ENCODE assay signal across 1 cellular context in the genomic region with DNA sequence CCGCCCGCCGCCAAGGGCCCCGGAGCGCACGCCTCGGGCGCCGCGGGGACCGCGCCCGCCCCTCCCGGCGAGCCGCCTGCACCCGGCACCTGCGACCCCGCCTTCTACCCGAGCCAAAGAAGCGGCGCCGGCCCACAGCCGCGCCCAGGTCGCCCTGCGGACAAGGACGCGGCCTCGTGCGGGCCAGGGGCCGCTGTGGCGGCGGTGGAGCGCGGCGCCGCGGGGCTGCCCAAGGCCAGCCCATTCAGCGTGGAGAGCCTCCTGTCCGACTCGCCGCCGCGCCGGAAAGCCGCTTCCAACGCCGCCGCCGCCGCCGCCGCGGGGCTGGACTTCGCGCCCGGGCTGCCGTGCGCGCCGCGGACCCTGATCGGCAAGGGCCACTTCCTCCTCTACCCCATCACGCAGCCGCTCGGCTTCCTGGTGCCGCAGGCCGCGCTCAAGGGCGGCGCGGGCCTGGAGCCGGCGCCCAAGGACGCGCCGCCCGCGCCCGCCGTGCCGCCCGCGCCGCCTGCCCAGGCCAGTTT.
TF ChIP-seq lines count a peak whose summit lies in the region.

No MANE protein-coding gene starts in this region.

TF ChIP-seq in HEK293, 187 proteins besides CTCF, POLR2A, EP300 and RAD21 (continued from another document):
- TF ChIP-seq, protein P1, sequence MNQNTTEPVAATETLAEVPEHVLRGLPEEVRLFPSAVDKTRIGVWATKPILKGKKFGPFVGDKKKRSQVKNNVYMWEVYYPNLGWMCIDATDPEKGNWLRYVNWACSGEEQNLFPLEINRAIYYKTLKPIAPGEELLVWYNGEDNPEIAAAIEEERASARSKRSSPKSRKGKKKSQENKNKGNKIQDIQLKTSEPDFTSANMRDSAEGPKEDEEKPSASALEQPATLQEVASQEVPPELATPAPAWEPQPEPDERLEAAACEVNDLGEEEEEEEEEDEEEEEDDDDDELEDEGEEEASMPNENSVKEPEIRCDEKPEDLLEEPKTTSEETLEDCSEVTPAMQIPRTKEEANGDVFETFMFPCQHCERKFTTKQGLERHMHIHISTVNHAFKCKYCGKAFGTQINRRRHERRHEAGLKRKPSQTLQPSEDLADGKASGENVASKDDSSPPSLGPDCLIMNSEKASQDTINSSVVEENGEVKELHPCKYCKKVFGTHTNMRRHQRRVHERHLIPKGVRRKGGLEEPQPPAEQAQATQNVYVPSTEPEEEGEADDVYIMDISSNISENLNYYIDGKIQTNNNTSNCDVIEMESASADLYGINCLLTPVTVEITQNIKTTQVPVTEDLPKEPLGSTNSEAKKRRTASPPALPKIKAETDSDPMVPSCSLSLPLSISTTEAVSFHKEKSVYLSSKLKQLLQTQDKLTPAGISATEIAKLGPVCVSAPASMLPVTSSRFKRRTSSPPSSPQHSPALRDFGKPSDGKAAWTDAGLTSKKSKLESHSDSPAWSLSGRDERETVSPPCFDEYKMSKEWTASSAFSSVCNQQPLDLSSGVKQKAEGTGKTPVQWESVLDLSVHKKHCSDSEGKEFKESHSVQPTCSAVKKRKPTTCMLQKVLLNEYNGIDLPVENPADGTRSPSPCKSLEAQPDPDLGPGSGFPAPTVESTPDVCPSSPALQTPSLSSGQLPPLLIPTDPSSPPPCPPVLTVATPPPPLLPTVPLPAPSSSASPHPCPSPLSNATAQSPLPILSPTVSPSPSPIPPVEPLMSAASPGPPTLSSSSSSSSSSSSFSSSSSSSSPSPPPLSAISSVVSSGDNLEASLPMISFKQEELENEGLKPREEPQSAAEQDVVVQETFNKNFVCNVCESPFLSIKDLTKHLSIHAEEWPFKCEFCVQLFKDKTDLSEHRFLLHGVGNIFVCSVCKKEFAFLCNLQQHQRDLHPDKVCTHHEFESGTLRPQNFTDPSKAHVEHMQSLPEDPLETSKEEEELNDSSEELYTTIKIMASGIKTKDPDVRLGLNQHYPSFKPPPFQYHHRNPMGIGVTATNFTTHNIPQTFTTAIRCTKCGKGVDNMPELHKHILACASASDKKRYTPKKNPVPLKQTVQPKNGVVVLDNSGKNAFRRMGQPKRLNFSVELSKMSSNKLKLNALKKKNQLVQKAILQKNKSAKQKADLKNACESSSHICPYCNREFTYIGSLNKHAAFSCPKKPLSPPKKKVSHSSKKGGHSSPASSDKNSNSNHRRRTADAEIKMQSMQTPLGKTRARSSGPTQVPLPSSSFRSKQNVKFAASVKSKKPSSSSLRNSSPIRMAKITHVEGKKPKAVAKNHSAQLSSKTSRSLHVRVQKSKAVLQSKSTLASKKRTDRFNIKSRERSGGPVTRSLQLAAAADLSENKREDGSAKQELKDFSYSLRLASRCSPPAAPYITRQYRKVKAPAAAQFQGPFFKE (tag by site-specific recombination; IDR thresholded peaks at IDR 0.05; ENCODE audit: borderline replicate concordance) = no peak
- TF ChIP-seq, protein P2, sequence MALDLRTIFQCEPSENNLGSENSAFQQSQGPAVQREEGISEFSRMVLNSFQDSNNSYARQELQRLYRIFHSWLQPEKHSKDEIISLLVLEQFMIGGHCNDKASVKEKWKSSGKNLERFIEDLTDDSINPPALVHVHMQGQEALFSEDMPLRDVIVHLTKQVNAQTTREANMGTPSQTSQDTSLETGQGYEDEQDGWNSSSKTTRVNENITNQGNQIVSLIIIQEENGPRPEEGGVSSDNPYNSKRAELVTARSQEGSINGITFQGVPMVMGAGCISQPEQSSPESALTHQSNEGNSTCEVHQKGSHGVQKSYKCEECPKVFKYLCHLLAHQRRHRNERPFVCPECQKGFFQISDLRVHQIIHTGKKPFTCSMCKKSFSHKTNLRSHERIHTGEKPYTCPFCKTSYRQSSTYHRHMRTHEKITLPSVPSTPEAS (tag by site-specific recombination; IDR thresholded peaks at IDR 0.05) = no peak
TF ChIP-seq in HEK293: peak in this region for 0.
